In the genomic region with DNA sequence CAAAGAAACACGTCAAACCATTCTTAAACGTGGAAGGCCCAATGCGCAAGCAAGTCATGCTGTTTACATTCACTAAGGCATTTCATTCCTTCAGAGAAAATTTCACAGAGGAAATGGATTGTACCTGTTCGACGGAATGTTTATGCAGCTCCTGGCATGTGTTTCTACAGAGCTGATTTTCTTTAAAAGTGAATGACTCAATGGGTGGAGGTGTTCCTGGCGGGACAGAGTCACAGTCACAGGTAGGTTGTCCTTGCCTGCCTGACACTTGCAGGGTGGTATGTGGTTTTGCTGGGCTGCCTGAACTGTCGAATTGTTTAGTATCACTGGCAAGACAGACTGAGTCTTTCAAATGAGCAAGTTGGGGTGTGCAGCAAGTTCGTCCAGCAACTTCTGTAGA, we compare ENCODE assay signal across 19 cellular contexts.
"Had no signal": no experiment of that assay in that cellular context is flagged by ENCODE, and none has a peak within 500 bp of the region (broad histone marks: within the 10 kb centered on the region; RNA-seq: fewer than 3 reads in every experiment).

No MANE protein-coding gene starts in this region.

- H3K27ac ChIP-seq: heart right ventricle, lower lobe of right lung, sigmoid colon had no signal

- H3K4me3 ChIP-seq: heart right ventricle, lower lobe of right lung, sigmoid colon had no signal

- H3K4me1 ChIP-seq: heart right ventricle, lower lobe of right lung, sigmoid colon had no signal

- DNase-seq: activated naive CD4-positive, alpha-beta T cell treated with Interleukin-2 at 50 U/mL for 16 hours; activated T-cell treated with anti-CD3 and anti-CD28 coated beads, Interleukin-2, amount 50 U/mL, for 4 hours; amygdala; effector CD4-positive, alpha-beta T cell; heart right ventricle; kidney; lower lobe of right lung; naive thymus-derived CD4-positive, alpha-beta T cell; occipital lobe; retina; sigmoid colon; stimulated activated CD4-positive, alpha-beta T cell treated with anti-CD3 and anti-CD28 coated beads, Interleukin-4, amount 100 ng/mL, for 1 hour; stimulated activated naive CD8-positive, alpha-beta T cell treated with anti-CD3 and anti-CD28 coated beads, Interleukin-15, Interleukin-2, amounts not matched to agents 100 U/mL and 50 U/mL, for 24 hours; T1000 had no signal

- H3K4me1 Mint-ChIP-seq: neural crest cell, WTC11 had no signal

- H3K9me3 Mint-ChIP-seq: activated T-cell treated with anti-CD3 and anti-CD28 coated beads, Interleukin-2, amount 50 U/mL, for 4 hours; dendritic cell treated with granulocyte-macrophage colony-stimulating factor and Interleukin-4, amounts not matched to agents 40 ng/mL and 50 ng/mL, for 4 days; naive thymus-derived CD4-positive, alpha-beta T cell; neural crest cell; T-helper 1 cell treated with Interleukin-12 subunit alpha and Interleukin-12 subunit beta and Interleukin-4 antibody, amounts not matched to agents 30 μg/mL and 1 μg/mL, for 36 hours; WTC11 had no signal

- H3K27me3 ChIP-seq: heart right ventricle, sigmoid colon had no signal

- H3K27ac Mint-ChIP-seq: dendritic cell treated with granulocyte-macrophage colony-stimulating factor and Interleukin-4, amounts not matched to agents 40 ng/mL and 50 ng/mL, for 4 days; naive thymus-derived CD4-positive, alpha-beta T cell; T-helper 1 cell treated with Interleukin-12 subunit alpha and Interleukin-12 subunit beta and Interleukin-4 antibody, amounts not matched to agents 30 μg/mL and 1 μg/mL, for 36 hours; WTC11 had no signal

- H3K4me3 Mint-ChIP-seq: activated T-cell treated with anti-CD3 and anti-CD28 coated beads, Interleukin-2, amount 50 U/mL, for 4 hours; dendritic cell treated with granulocyte-macrophage colony-stimulating factor and Interleukin-4, amounts not matched to agents 40 ng/mL and 50 ng/mL, for 4 days; naive thymus-derived CD4-positive, alpha-beta T cell; neural crest cell; T-helper 1 cell treated with Interleukin-12 subunit alpha and Interleukin-12 subunit beta and Interleukin-4 antibody, amounts not matched to agents 30 μg/mL and 1 μg/mL, for 36 hours; WTC11 had no signal

- H3K27me3 Mint-ChIP-seq: dendritic cell treated with granulocyte-macrophage colony-stimulating factor and Interleukin-4, amounts not matched to agents 40 ng/mL and 50 ng/mL, for 4 days; naive thymus-derived CD4-positive, alpha-beta T cell had no signal

- ATAC-seq: activated T-cell treated with anti-CD3 and anti-CD28 coated beads, Interleukin-2, amount 50 U/mL, for 4 hours; heart right ventricle; left lobe of liver; lower lobe of right lung; naive thymus-derived CD4-positive, alpha-beta T cell; stimulated activated naive CD8-positive, alpha-beta T cell treated with anti-CD3 and anti-CD28 coated beads, Interleukin-15, Interleukin-2, amounts not matched to agents 100 U/mL and 50 U/mL, for 24 hours; WTC11 had no signal

- H3K9me3 ChIP-seq: heart right ventricle, lower lobe of right lung, sigmoid colon had no signal
